9 cellular contexts compared by ENCODE assay signal in genomic region chr7:108442039-108442568, GRCh38. TPM values are rescaled to one million over a fixed set of nuclear protein-coding genes. Genes with fewer than 3 reads are reported as not detected.
A peak's percentile ranks its signal among the peaks of the same experiment; 100 is the strongest.
DNase-seq lines count a peak whose midpoint lies in the region; ATAC-seq, FAIRE-seq and TF ChIP-seq lines count a peak whose summit lies in the region.
"Had no signal": no experiment of that assay in that cellular context is flagged by ENCODE, and none has a peak within 500 bp of the region (broad histone marks: within the 10 kb centered on the region; RNA-seq: fewer than 3 reads in every experiment).

No MANE protein-coding gene starts in this region.

- ATAC-seq in GM18517 (IDR thresholded peaks at IDR 0.05; ENCODE audit: unreplicated experiment) = no peak
- ATAC-seq: GM12878 had no signal

- H3K4me2 ChIP-seq in osteoblast (ENCODE audit: insufficient read depth, low read length) = no peak overlapping the region

- H3K9me3 ChIP-seq in SJCRH30 (replicated peaks) (no peaks in the 10 kb centered on the region), osteoblast (ENCODE audit: low read depth, low read length) (no peaks in the 10 kb centered on the region)

- FAIRE-seq in frontal cortex (lab: Jason Lieb, UNC) = no peak
- FAIRE-seq: GM12878 had no signal

- TF ChIP-seq CTCF in osteoblast (IDR thresholded peaks at IDR 0.05; ENCODE audit: extremely low read depth, low read depth, low read length) = no peak

- no peak overlapping the region for H2AFZ ChIP-seq in osteoblast (ENCODE audit: low read length)

- H3K4me1 ChIP-seq in SJCRH30 = peaks cover 35% of the 10 kb centered on the region
- H3K4me1 ChIP-seq in osteoblast (ENCODE audit: insufficient read depth, low read length) = no peaks in the 10 kb centered on the region

- H3K79me2 ChIP-seq in osteoblast (ENCODE audit: insufficient read depth, low read length) = no peaks in the 10 kb centered on the region

- H3K36me3 ChIP-seq in SJCRH30 (no peaks in the 10 kb centered on the region), osteoblast (ENCODE audit: insufficient read depth, low read length) (no peaks in the 10 kb centered on the region)

- H3K4me3 ChIP-seq in SJCRH30 (no peak overlapping the region), osteoblast (ENCODE audit: insufficient read depth, low read length) (no peak overlapping the region)
- H3K4me3 ChIP-seq: GM12878 had no signal

- H4K20me1 ChIP-seq in osteoblast (ENCODE audit: insufficient read depth, low read length) = no peaks in the 10 kb centered on the region

- peak; percentile 40 for DNase-seq in NCI-H82 (lab: John Stamatoyannopoulos, UW)
- no peak for DNase-seq in NCI-H82 treated with DMSO at 0.1 percent for 48 hours (lab: John Stamatoyannopoulos, UW; ENCODE audit: unreplicated experiment)
- DNase-seq in NCI-H146 (lab: John Stamatoyannopoulos, UW) = peak; percentile 86
- DNase-seq in SJCRH30 = peak; percentile 95 to 98
- DNase-seq in osteoblast (ENCODE audit: insufficient read length, low spot score, missing footprints) = peak; percentile 21
- no peak for DNase-seq in frontal cortex (ENCODE audit: low spot score in 2 of 2)
- no peak for DNase-seq in UCSD-AML1 (lab: John Stamatoyannopoulos, UW; ENCODE audit: unreplicated experiment)

- H3K27ac ChIP-seq in SJCRH30 (peak overlapping the region; percentile 97), osteoblast (ENCODE audit: low read depth, low read length) (no peak overlapping the region)

- H3K27me3 ChIP-seq in SJCRH30 = no peaks in the 10 kb centered on the region
- H3K27me3 ChIP-seq in osteoblast (ENCODE audit: insufficient read depth, low read length) = no peaks in the 10 kb centered on the region

RNA-seq across cellular contexts. Expression of gene NRCAM, which starts 14.1 kb away (rescaled TPM):
- total RNA-seq in SJCRH30 (2014; rRNA removed; shearing (Covaris generic)) = 28.5 and 30.8 TPM in 2 replicates
- total RNA-seq in osteoblast = 0.88 and 2.2 TPM in 2 replicates
- 143 TPM for total RNA-seq in frontal cortex

Comparison
In these comparisons a context has a peak if more than half of its experiments do, and no peak if none do; other contexts are left out.
1. DNase-seq: peak in NCI-H82 (single experiment), NCI-H146 (single experiment), SJCRH30 (2 of 2) and osteoblast (single experiment); none in NCI-H82 treated with DMSO at 0.1 percent for 48 hours (single experiment), frontal cortex (0 of 2) and UCSD-AML1 (single experiment).